25 cellular contexts compared by ENCODE assay signal in genomic region chr2:63767307-63767706, GRCh38.
DNase-seq lines count a peak whose midpoint lies in the region; ATAC-seq, FAIRE-seq and TF ChIP-seq lines count a peak whose summit lies in the region.
"Had no signal": no experiment of that assay in that cellular context is flagged by ENCODE, and none has a peak within 500 bp of the region (broad histone marks: within the 10 kb centered on the region; RNA-seq: fewer than 3 reads in every experiment).

No MANE protein-coding gene starts in this region.

- H3K18ac ChIP-seq in H1 (ENCODE audit: extremely low read depth, low read length) (no peak overlapping the region), mesenchymal stem cell (ENCODE audit: low read depth in 1 of 2, low read length in 2 of 2) (no peak overlapping the region)

- H2AK5ac ChIP-seq in H1 (ENCODE audit: low read depth, low read length) (no peak overlapping the region), mesenchymal stem cell (ENCODE audit: low read length, severe bottlenecking) (no peak overlapping the region)

- H3K79me1 ChIP-seq in H1 (ENCODE audit: low read depth, low read length) (no peaks in the 10 kb centered on the region), mesenchymal stem cell (replicated peaks; ENCODE audit: low read length, poor library complexity, severe bottlenecking) (no peaks in the 10 kb centered on the region)

- H3K27me3 ChIP-seq in H1 (replicated peaks in 1 of 4; ENCODE audit: control insufficient read depth in 3 of 4, extremely low read depth in 1 of 4, insufficient read depth in 3 of 4, low read length in 3 of 4) (peaks cover 0 to 1% (median 0%) of the 10 kb centered on the region in 4 experiments; a peak in 1 of 7 replicates), mesenchymal stem cell (ENCODE audit: control insufficient read depth in 1 of 2, insufficient read depth in 1 of 2, low read length in 2 of 2) (no peaks in the 10 kb centered on the region), right cardiac atrium (ENCODE audit: control insufficient read depth, insufficient read depth) (no peaks in the 10 kb centered on the region)
- H3K27me3 ChIP-seq: BE2C, BLaER1 had no signal

- H2BK5ac ChIP-seq in H1 (ENCODE audit: low read depth, low read length) (no peak overlapping the region), mesenchymal stem cell (ENCODE audit: low read depth, low read length, poor library complexity, severe bottlenecking) (no peak overlapping the region)

- no peaks in the 10 kb centered on the region; the same call in 1 of the 2 replicates for H3K23me2 ChIP-seq in H1 (ENCODE audit: low read depth, low read length)

- no peak overlapping the region for H3K4ac ChIP-seq in H1 (replicated peaks; ENCODE audit: insufficient read length, low read depth, low read length)
- no peak overlapping the region for H3K4ac ChIP-seq in mesenchymal stem cell (ENCODE audit: low read depth in 1 of 2, low read length in 2 of 2)

- WGBS in A549 (ENCODE audit: missing lambda C conversion rate): 80% methylated on average over 1 of the region's 1 CpG
- whole genome bisulfite sequencing in H1 (ENCODE audit: extremely low coverage in 1 of 2, insufficient coverage in 1 of 2, insufficient read length in 1 of 2, insufficient replicate concordance in 2 of 2, low coverage in 1 of 2, low lambda C conversion rate in 2 of 2, missing lambda C conversion rate in 1 of 2), 2 experiments: 85% methylated on average over 1 of the region's 1 CpG; no CpG with 5 or more reads in 1 of the 2 experiments
- no CpG with 5 or more reads among the region's 1 CpG for WGBS in mesenchymal stem cell
- WGBS in right cardiac atrium: 99% methylated on average over 1 of the region's 1 CpG

- DNase-seq in A549 (ENCODE audit: low read depth in 1 of 2, low spot score in 1 of 2): no peak
- no peak for DNase-seq in H1 (ENCODE audit: low read depth in 1 of 2, low spot score in 2 of 2)
- DNase-seq in mesenchymal stem cell: no peak
- DNase-seq in right cardiac atrium: no peak
- DNase-seq in NCI-H2081 (lab: John Stamatoyannopoulos, UW): no peak
- DNase-seq: ACHN; BE2C; C1 segment of cervical spinal cord; CD4-positive, alpha-beta memory T cell; CD4-positive, CD25-positive, alpha-beta regulatory T cell; CD8-positive, alpha-beta memory T cell; COR-L47; DMS 273 treated with DMSO at 0.1 percent for 48 hours; DMS153; DMS53; DMS79; DND-41; EL; GDM1 had no signal

- TF ChIP-seq CTCF in A549 (IDR thresholded peaks at IDR 0.05): no peak
- no peak for TF ChIP-seq CTCF in HEK293 (tag by site-specific recombination; IDR thresholded peaks at IDR 0.05)
- TF ChIP-seq CTCF in H1 (IDR thresholded peaks at IDR 0.05; ENCODE audit: control extremely low read depth in 1 of 3, insufficient read depth in 1 of 3, low read depth in 1 of 3, low read length in 3 of 3): no peak

- TF ChIP-seq RAD21 in A549 (conservative IDR thresholded peaks at IDR 0.05 in 1 of 2, IDR thresholded peaks at IDR 0.05 in 1 of 2): no peak
- no peak for TF ChIP-seq RAD21 in H1 (IDR thresholded peaks at IDR 0.05 in 1 of 2, conservative IDR thresholded peaks at IDR 0.05 in 1 of 2; ENCODE audit: low read depth in 2 of 2, low read length in 2 of 2)

- H3K23ac ChIP-seq in H1 (ENCODE audit: insufficient read length): no peak overlapping the region
- no peak overlapping the region for H3K23ac ChIP-seq in mesenchymal stem cell (ENCODE audit: low read length in 2 of 2)

- no peak for TF ChIP-seq POLR2A in A549 (IDR thresholded peaks at IDR 0.05; ENCODE audit: low read length)
- no peak for TF ChIP-seq POLR2A in H1 (IDR thresholded peaks at IDR 0.05; ENCODE audit: control extremely low read depth in 1 of 2, low read depth in 2 of 2, low read length in 2 of 2)

- H4K5ac ChIP-seq in H1 (ENCODE audit: insufficient read length, low read depth, low read length): no peak overlapping the region

- ATAC-seq in A549: no peak
- ATAC-seq in right cardiac atrium: no peak

- POLR2A ChIA-PET in A549 (lab: Yijun Ruan, JAX) (no interaction called here), HEK293 (lab: Yijun Ruan, JAX) (no interaction called here), H1 (lab: Charles Lee; ENCODE audit: partially characterized antibody) (no interaction called here)

- H3K4me3 ChIP-seq in A549 (no peak overlapping the region), HEK293 (ENCODE audit: low read depth, low read length) (no peak overlapping the region), H1 (ENCODE audit: extremely low read depth in 1 of 4, insufficient read depth in 2 of 4, low read depth in 3 of 4, low read length in 4 of 4) (no peak overlapping the region), mesenchymal stem cell (ENCODE audit: insufficient read depth in 1 of 2, low read depth in 1 of 2, low read length in 2 of 2) (no peak overlapping the region), right cardiac atrium (ENCODE audit: low read length) (no peak overlapping the region)
- H3K4me3 ChIP-seq: BLaER1, GM12878 had no signal

- no peak overlapping the region for H2AFZ ChIP-seq in H1 (ENCODE audit: low read length)
- no peak overlapping the region for H2AFZ ChIP-seq in mesenchymal stem cell (ENCODE audit: low read depth, low read length)

- no peak overlapping the region for H2BK20ac ChIP-seq in H1 (ENCODE audit: low read length)

- H4K8ac ChIP-seq in H1 (ENCODE audit: extremely low read depth, insufficient read depth, low read length) (no peak overlapping the region), mesenchymal stem cell (ENCODE audit: low read length) (no peak overlapping the region)

- H2BK12ac ChIP-seq in H1 (ENCODE audit: low read depth, low read length) (no peak overlapping the region), mesenchymal stem cell (ENCODE audit: low read length in 2 of 2) (no peak overlapping the region)

- CTCF ChIA-PET in A549 (lab: Yijun Ruan, JAX): no interaction called here
- CTCF ChIA-PET in HEK293 (lab: Yijun Ruan, JAX): no interaction called here
- CTCF ChIA-PET in H1 (lab: Charles Lee; ENCODE audit: partially characterized antibody): no interaction called here

- no peaks in the 10 kb centered on the region for H3K79me2 ChIP-seq in H1 (ENCODE audit: control insufficient read depth in 1 of 2, insufficient read depth in 2 of 2, low read length in 2 of 2)

- H3K4me2 ChIP-seq in A549 (no peak overlapping the region), H1 (ENCODE audit: insufficient read depth in 1 of 2, low read depth in 2 of 2, low read length in 2 of 2) (no peak overlapping the region), mesenchymal stem cell (ENCODE audit: low read length, poor library complexity, severe bottlenecking) (no peak overlapping the region)
- H3K4me2 ChIP-seq: BLaER1 had no signal

- H3K9me3 ChIP-seq in A549 (peaks cover 8% of the 10 kb centered on the region; the same call in 1 of the 3 replicates), HEK293 (ENCODE audit: control insufficient read depth, insufficient read depth, low read depth, low read length) (no peaks in the 10 kb centered on the region), H1 (ENCODE audit: insufficient read depth in 2 of 2, low read depth in 1 of 2, low read length in 1 of 2) (peaks cover 0 to 11% of the 10 kb centered on the region in 2 experiments; a peak in 2 of 4 replicates), mesenchymal stem cell (ENCODE audit: control insufficient read depth, low read length) (peaks cover 10% of the 10 kb centered on the region), right cardiac atrium (ENCODE audit: control insufficient read depth, low read length) (no peaks in the 10 kb centered on the region)
- H3K9me3 ChIP-seq: BE2C had no signal

- no peak overlapping the region for H3K27ac ChIP-seq in A549
- no peak overlapping the region for H3K27ac ChIP-seq in HEK293 (ENCODE audit: extremely low read depth, low read depth, low read length)
- no peak overlapping the region for H3K27ac ChIP-seq in H1 (ENCODE audit: low read depth, low read length)
- H3K27ac ChIP-seq in mesenchymal stem cell (ENCODE audit: low read length, poor library complexity, severe bottlenecking): no peak overlapping the region
- H3K27ac ChIP-seq in right cardiac atrium (ENCODE audit: low read length): no peak overlapping the region
- H3K27ac ChIP-seq: 22Rv1, BLaER1 had no signal

- no peaks in the 10 kb centered on the region for H3K4me1 ChIP-seq in A549
- no peaks in the 10 kb centered on the region for H3K4me1 ChIP-seq in HEK293 (ENCODE audit: control insufficient read depth, insufficient read depth, low read length)
- H3K4me1 ChIP-seq in H1 (replicated peaks in 1 of 4; ENCODE audit: control insufficient read depth in 3 of 4, insufficient read depth in 4 of 4, low read length in 3 of 4): peaks cover 8 to 19% (median 15%) of the 10 kb centered on the region in 4 experiments; a peak in 6 of 7 replicates
- no peaks in the 10 kb centered on the region for H3K4me1 ChIP-seq in mesenchymal stem cell (ENCODE audit: control insufficient read depth, insufficient read depth, low read depth, low read length)
- H3K4me1 ChIP-seq in right cardiac atrium (ENCODE audit: control insufficient read depth, insufficient read depth, low read length): no peaks in the 10 kb centered on the region
- H3K4me1 ChIP-seq: BE2C had no signal

- no peak overlapping the region for H4K91ac ChIP-seq in H1 (replicated peaks; ENCODE audit: insufficient read length, low read length)
- no peak overlapping the region for H4K91ac ChIP-seq in mesenchymal stem cell (ENCODE audit: low read length)

- FAIRE-seq in A549 (lab: Jason Lieb, UNC) (peak; percentile 36), H1 (lab: Jason Lieb, UNC) (no peak)
- FAIRE-seq: GM12878, GM12892, GM18507 had no signal

- H3K14ac ChIP-seq in H1 (ENCODE audit: insufficient read length) (no peak overlapping the region), mesenchymal stem cell (ENCODE audit: low read length in 2 of 2) (no peak overlapping the region)

- H3K9ac ChIP-seq in H1 (replicated peaks in 1 of 4; ENCODE audit: extremely low read depth in 1 of 4, low read depth in 3 of 4, low read length in 3 of 4) (no peak overlapping the region), mesenchymal stem cell (ENCODE audit: low read length) (no peak overlapping the region)
- H3K9ac ChIP-seq: BLaER1 had no signal

- H3K36me3 ChIP-seq in HEK293 (ENCODE audit: control insufficient read depth in 2 of 2, insufficient read depth in 1 of 2, low read length in 2 of 2): no peaks in the 10 kb centered on the region
- peaks cover 0 to 3% (median 0%) of the 10 kb centered on the region in 4 experiments; a peak in 1 of 8 replicates for H3K36me3 ChIP-seq in H1 (ENCODE audit: control insufficient read depth in 2 of 4, insufficient read depth in 4 of 4, low read length in 3 of 4)
- H3K36me3 ChIP-seq in mesenchymal stem cell (ENCODE audit: control insufficient read depth in 1 of 2, insufficient read depth in 2 of 2, low read depth in 1 of 2, low read length in 2 of 2): no peaks in the 10 kb centered on the region
- H3K36me3 ChIP-seq: BE2C, BLaER1 had no signal

- H4K20me1 ChIP-seq in H1 (replicated peaks in 1 of 2; ENCODE audit: control insufficient read depth in 1 of 2, insufficient read depth in 2 of 2, low read length in 2 of 2): no peaks in the 10 kb centered on the region
- H4K20me1 ChIP-seq: BLaER1 had no signal

- H2BK120ac ChIP-seq in H1 (replicated peaks; ENCODE audit: low read depth, low read length) (no peak overlapping the region), mesenchymal stem cell (ENCODE audit: low read depth, low read length) (no peak overlapping the region)

- intact Hi-C loops in right cardiac atrium (cut with DNase I): no loop called here

- TF ChIP-seq EP300 in A549 (IDR thresholded peaks at IDR 0.05) (no peak), H1 (IDR thresholded peaks at IDR 0.05; ENCODE audit: borderline replicate concordance in 1 of 2, low read depth in 2 of 2, low read length in 2 of 2) (no peak)

- no peak overlapping the region for H3K56ac ChIP-seq in H1 (replicated peaks; ENCODE audit: insufficient read length, low read depth, low read length)

- H2BK15ac ChIP-seq in H1 (ENCODE audit: low read length): no peak overlapping the region
- no peak overlapping the region for H2BK15ac ChIP-seq in mesenchymal stem cell (ENCODE audit: low read depth, poor library complexity, severe bottlenecking)
